ENCODE assay signal across 11 cellular contexts in genomic region chr9:106421772-106422171, GRCh38.
DNase-seq lines count a peak whose midpoint lies in the region; ATAC-seq and TF ChIP-seq lines count a peak whose summit lies in the region.
"Had no signal": no experiment of that assay in that cellular context is flagged by ENCODE, and none has a peak within 500 bp of the region (broad histone marks: within the 10 kb centered on the region; RNA-seq: fewer than 3 reads in every experiment).

No MANE protein-coding gene starts in this region.

- TF ChIP-seq CTCF in GM12865 (IDR thresholded peaks at IDR 0.05; ENCODE audit: insufficient read depth, low read depth, low read length, missing control alignments), result no peak

- DNase-seq in GM12865 (ENCODE audit: low read depth) (peak; percentile 82), SW480 (ENCODE audit: low spot score) (peak; percentile 44), NCI-H187 treated with DMSO at 0.1 percent for 48 hours (lab: John Stamatoyannopoulos, UW) (no peak), LoVo (ENCODE audit: low spot score) (no peak)
- no peak for DNase-seq in central memory CD4-positive, alpha-beta T cell
- no peak for DNase-seq in activated T-cell treated with anti-CD3 and anti-CD28 coated beads, Interleukin-2, amount 50 U/mL, for 48 hours
- DNase-seq: BE2C had no signal

- peak; percentile 48 for ATAC-seq in GM19463 (IDR thresholded peaks at IDR 0.05; ENCODE audit: unreplicated experiment)
- ATAC-seq in HG03108 (IDR thresholded peaks at IDR 0.05; ENCODE audit: unreplicated experiment), result peak; percentile 57
- ATAC-seq: left lobe of liver had no signal

- no peak overlapping the region for H3K4me3 ChIP-seq in GM12865 (ENCODE audit: low read depth, low read length)
- H3K4me3 ChIP-seq: prostate gland had no signal

Comparison
In these comparisons a context has a peak if more than half of its experiments do, and no peak if none do; other contexts are left out.
1. DNase-seq: peak in GM12865 (single experiment) and SW480 (single experiment); none in central memory CD4-positive, alpha-beta T cell (single experiment), NCI-H187 treated with DMSO at 0.1 percent for 48 hours (single experiment), activated T-cell treated with anti-CD3 and anti-CD28 coated beads, Interleukin-2, amount 50 U/mL, for 48 hours (0 of 2) and LoVo (single experiment).